Comparison of ENCODE assay signal across 25 cellular contexts in genomic region chr10:112666070-112666469, GRCh38.
"Had no signal": no experiment of that assay in that cellular context is flagged by ENCODE, and none has a peak within 500 bp of the region (broad histone marks: within the 10 kb centered on the region; RNA-seq: fewer than 3 reads in every experiment).

No MANE protein-coding gene starts in this region.

- H3K9me3 ChIP-seq: colonic mucosa, gastroesophageal sphincter, prostate gland, stomach, thyroid gland had no signal

- DNase-seq: colonic mucosa; effector CD8-positive, alpha-beta T cell; endodermal cell; foreskin keratinocyte; heart left ventricle; kidney; midbrain; naive thymus-derived CD8-positive, alpha-beta T cell; nephron progenitor cell; nucleus accumbens; stimulated activated CD4-positive, alpha-beta T cell treated with anti-CD3 and anti-CD28 coated beads, Interleukin-2, amount 100 ng/mL, for 24 hours; stimulated activated CD4-positive, alpha-beta T cell treated with anti-CD3 and anti-CD28 coated beads, Interleukin-4, amount 100 ng/mL, for 24 hours; stimulated activated naive CD4-positive, alpha-beta T cell treated with Interleukin-2 at 50 U/mL for 16 hours; stomach; thyroid gland had no signal

- H3K36me3 ChIP-seq: colonic mucosa, prostate gland, thyroid gland had no signal

- FAIRE-seq: kidney had no signal

- H3K27ac Mint-ChIP-seq: dendritic cell treated with granulocyte-macrophage colony-stimulating factor and Interleukin-4, amounts not matched to agents 40 ng/mL and 50 ng/mL, for 4 days; endodermal cell; memory B cell; naive thymus-derived CD8-positive, alpha-beta T cell; nephron progenitor cell; stimulated activated effector memory CD8-positive, alpha-beta T cell treated with anti-CD3 and anti-CD28 coated beads, Interleukin-12 subunit alpha, Interleukin-12 subunit beta, amount 100 ng/mL, for 72 hours; type B pancreatic cell had no signal

- H3K9me3 Mint-ChIP-seq: dendritic cell treated with granulocyte-macrophage colony-stimulating factor and Interleukin-4, amounts not matched to agents 40 ng/mL and 50 ng/mL, for 4 days; endodermal cell; memory B cell; stimulated activated effector memory CD8-positive, alpha-beta T cell treated with anti-CD3 and anti-CD28 coated beads, Interleukin-12 subunit alpha, Interleukin-12 subunit beta, amount 100 ng/mL, for 72 hours; type B pancreatic cell had no signal

- H3K27me3 Mint-ChIP-seq: dendritic cell treated with granulocyte-macrophage colony-stimulating factor and Interleukin-4, amounts not matched to agents 40 ng/mL and 50 ng/mL, for 4 days; memory B cell; naive thymus-derived CD8-positive, alpha-beta T cell; type B pancreatic cell had no signal

- H3K4me3 Mint-ChIP-seq: dendritic cell treated with granulocyte-macrophage colony-stimulating factor and Interleukin-4, amounts not matched to agents 40 ng/mL and 50 ng/mL, for 4 days; endodermal cell; memory B cell; naive thymus-derived CD8-positive, alpha-beta T cell; nephron progenitor cell; stimulated activated effector memory CD8-positive, alpha-beta T cell treated with anti-CD3 and anti-CD28 coated beads, Interleukin-12 subunit alpha, Interleukin-12 subunit beta, amount 100 ng/mL, for 72 hours; type B pancreatic cell had no signal

- H3K27ac ChIP-seq: colonic mucosa, epithelial cell of prostate, foreskin keratinocyte, gastroesophageal sphincter, heart left ventricle, hepatocyte, prostate gland, right atrium auricular region, stomach, thyroid gland had no signal

- H3K4me1 ChIP-seq: colonic mucosa, gastroesophageal sphincter, heart left ventricle, prostate gland, right atrium auricular region, stomach, thyroid gland had no signal

- H3K4me3 ChIP-seq: colonic mucosa, gastroesophageal sphincter, heart left ventricle, hepatocyte, lung, prostate gland, right atrium auricular region, stomach, thyroid gland had no signal

- H3K4me1 Mint-ChIP-seq: memory B cell; nephron progenitor cell; stimulated activated effector memory CD8-positive, alpha-beta T cell treated with anti-CD3 and anti-CD28 coated beads, Interleukin-12 subunit alpha, Interleukin-12 subunit beta, amount 100 ng/mL, for 72 hours had no signal

- H3K27me3 ChIP-seq: colonic mucosa, foreskin keratinocyte, gastroesophageal sphincter, heart left ventricle, hepatocyte, right atrium auricular region, stomach, thyroid gland had no signal
